In the genomic region with DNA sequence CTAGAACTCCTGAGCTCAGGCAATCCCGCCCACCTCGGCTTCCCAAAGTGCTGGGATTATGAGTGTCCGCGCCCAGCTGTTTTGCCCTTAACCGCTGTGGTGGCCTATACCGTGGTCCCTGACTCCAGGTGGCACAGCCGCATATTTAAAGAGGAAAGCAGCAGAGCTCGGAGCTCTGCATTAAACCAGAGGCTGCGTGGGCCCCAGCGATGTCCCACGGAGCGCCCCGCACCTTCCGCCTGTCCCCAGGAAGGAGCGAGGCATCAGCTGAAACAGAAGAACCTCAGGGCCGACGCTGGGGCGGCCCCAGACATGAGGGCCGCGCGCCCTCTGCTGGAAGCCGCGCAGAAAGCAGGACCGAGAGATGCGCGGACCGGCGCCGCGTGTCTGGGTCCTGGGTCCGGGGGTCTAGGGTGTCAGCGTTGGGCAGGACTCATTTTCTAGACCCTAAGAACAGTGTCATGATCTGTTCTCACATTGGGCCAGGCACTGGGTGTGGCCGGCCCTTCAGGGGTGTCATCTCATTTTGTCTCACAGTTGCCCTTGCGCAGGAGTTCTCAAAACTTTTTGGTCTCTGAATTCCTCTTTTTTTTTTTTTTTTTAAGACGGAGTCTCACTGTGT, we compare ENCODE assay signal across 8 cellular contexts. TPM values are rescaled to one million over a fixed set of nuclear protein-coding genes. Genes with fewer than 3 reads are reported as not detected.
DNase-seq lines count a peak whose midpoint lies in the region; FAIRE-seq and TF ChIP-seq lines count a peak whose summit lies in the region.

No MANE protein-coding gene starts in this region.

- H3K79me2 ChIP-seq in trophoblast cell (ENCODE audit: control insufficient read depth, insufficient read depth, low read length, poor library complexity): no peaks in the 10 kb centered on the region

- TF ChIP-seq CTCF in tibial artery (IDR thresholded peaks at IDR 0.05): peak; percentile 89 to 91
- no peak for TF ChIP-seq CTCF in osteocyte (IDR thresholded peaks at IDR 0.05)

- no peaks in the 10 kb centered on the region for H3K27me3 ChIP-seq in trophoblast cell (ENCODE audit: insufficient read depth, low read length)
- no peaks in the 10 kb centered on the region for H3K27me3 ChIP-seq in tibial artery

- H3K36me3 Mint-ChIP-seq in osteocyte (ENCODE audit: unreplicated experiment): no peaks in the 10 kb centered on the region

- no CpG with 5 or more reads among the region's 35 CpGs for WGBS in trophoblast cell (ENCODE audit: extremely low coverage, insufficient coverage, insufficient read length)

- no peak overlapping the region for H3K27ac Mint-ChIP-seq in osteocyte (ENCODE audit: unreplicated experiment)

- no peak overlapping the region for H3K4ac ChIP-seq in trophoblast cell (ENCODE audit: low read depth, low read length)

- H3K9ac ChIP-seq in trophoblast cell (ENCODE audit: low read length): no peak overlapping the region

- DNase-seq in EL (peak; percentile 62), SIG-M5 treated with dmso at 0.1 percent for 504 hours (lab: John Stamatoyannopoulos, UW; ENCODE audit: unreplicated experiment) (peak; percentile 66), frontal cortex (ENCODE audit: low spot score in 2 of 2) (peak; percentile 52 to 77), trophoblast cell (peak; percentile 44 to 83), tibial artery (peak in 1 of 2 donors; percentile 64), osteocyte (ENCODE audit: extremely low spot score, unreplicated experiment) (no peak)
- peak; percentile 58 for DNase-seq in activated effector memory CD4-positive, alpha-beta T cell treated with Interleukin-2 at 50 U/mL for 16 hours

- no peak overlapping the region for H4K91ac ChIP-seq in trophoblast cell (ENCODE audit: low read depth, low read length)

- intact Hi-C loops in tibial artery (cut with DNase I; ENCODE audit: low total_unique reads): loop anchor here (5.0 kb wide), 1 partner anchor 344 kb away; no protein-coding TSS in a partner anchor

- H4K12ac ChIP-seq in trophoblast cell (ENCODE audit: low read depth, low read length): no peak overlapping the region

- no peak overlapping the region for H2BK120ac ChIP-seq in trophoblast cell (ENCODE audit: insufficient read depth, low read length, poor library complexity)

- peak; percentile 92 for TF ChIP-seq RAD21 in Ishikawa (IDR thresholded peaks at IDR 0.05; ENCODE audit: low read depth)

- no peak for TF ChIP-seq EP300 in Ishikawa (IDR thresholded peaks at IDR 0.05; ENCODE audit: borderline replicate concordance)

- FAIRE-seq in frontal cortex (lab: Jason Lieb, UNC): no peak

- no peaks in the 10 kb centered on the region for H3K9me3 Mint-ChIP-seq in osteocyte (ENCODE audit: unreplicated experiment)

- H3K4me1 Mint-ChIP-seq in osteocyte (ENCODE audit: unreplicated experiment): peaks cover 2% of the 10 kb centered on the region

- H3K9me3 ChIP-seq in trophoblast cell (ENCODE audit: insufficient read depth, low read depth, low read length) (peaks cover 2% of the 10 kb centered on the region), tibial artery (no peaks in the 10 kb centered on the region)

- H2BK12ac ChIP-seq in trophoblast cell (ENCODE audit: low read length): no peak overlapping the region

- no peak overlapping the region for H3K18ac ChIP-seq in trophoblast cell (ENCODE audit: low read length)

- H2AK5ac ChIP-seq in trophoblast cell (ENCODE audit: low read length): no peak overlapping the region

- peak overlapping the region; percentile 56 for H2AFZ ChIP-seq in trophoblast cell (ENCODE audit: insufficient read depth, low read length, poor library complexity)

- H3K23ac ChIP-seq in trophoblast cell (ENCODE audit: low read length): no peak overlapping the region

- no peak overlapping the region for H2BK5ac ChIP-seq in trophoblast cell (ENCODE audit: low read depth, low read length, poor library complexity)

- no peak overlapping the region for H3K27ac ChIP-seq in trophoblast cell (ENCODE audit: low read depth, low read length)
- no peak overlapping the region for H3K27ac ChIP-seq in tibial artery

- H3K36me3 ChIP-seq in trophoblast cell (ENCODE audit: control insufficient read depth in 1 of 2, insufficient read depth in 2 of 2, low read length in 2 of 2): no peaks in the 10 kb centered on the region
- no peaks in the 10 kb centered on the region for H3K36me3 ChIP-seq in tibial artery

- H3K4me1 ChIP-seq in trophoblast cell (ENCODE audit: control insufficient read depth in 1 of 2, insufficient read depth in 2 of 2, low read length in 2 of 2) (peaks cover 2 to 3% of the 10 kb centered on the region in 2 experiments), tibial artery (peaks cover 0 to 4% (median 0%) of the 10 kb centered on the region in 4 donors)

- H3K27me3 Mint-ChIP-seq in osteocyte (ENCODE audit: unreplicated experiment): peaks cover 2% of the 10 kb centered on the region

- H3K4me2 ChIP-seq in trophoblast cell (ENCODE audit: low read length): no peak overlapping the region

- no peak overlapping the region for H4K8ac ChIP-seq in trophoblast cell (ENCODE audit: low read depth, low read length)

- H3K79me1 ChIP-seq in trophoblast cell (ENCODE audit: low read length): no peaks in the 10 kb centered on the region

- H3K4me3 ChIP-seq in trophoblast cell (ENCODE audit: low read depth, low read length) (no peak overlapping the region), tibial artery (peak overlapping the region in 1 of 2 donors; percentile 18)

- no peak overlapping the region for H3K14ac ChIP-seq in trophoblast cell (ENCODE audit: low read length)

- H3K4me3 Mint-ChIP-seq in osteocyte (ENCODE audit: unreplicated experiment): no peak overlapping the region

TF ChIP-seq in Ishikawa, 13 proteins besides CTCF, POLR2A, EP300 and RAD21:
- TF ChIP-seq, protein P1, sequence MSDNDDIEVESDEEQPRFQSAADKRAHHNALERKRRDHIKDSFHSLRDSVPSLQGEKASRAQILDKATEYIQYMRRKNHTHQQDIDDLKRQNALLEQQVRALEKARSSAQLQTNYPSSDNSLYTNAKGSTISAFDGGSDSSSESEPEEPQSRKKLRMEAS (IDR thresholded peaks at IDR 0.05): 0 out of 2 replicates have a peak, but pooled peaks have one; percentile 28
- TF ChIP-seq YY1 (IDR thresholded peaks at IDR 0.05; ENCODE audit: low read depth): no peak
- peak; percentile 27; the same call in 1 of the 2 replicates for TF ChIP-seq ZBTB7A (IDR thresholded peaks at IDR 0.05; ENCODE audit: low read depth)
- no peak for TF ChIP-seq CEBPB (IDR thresholded peaks at IDR 0.05)
- TF ChIP-seq, protein P2, sequence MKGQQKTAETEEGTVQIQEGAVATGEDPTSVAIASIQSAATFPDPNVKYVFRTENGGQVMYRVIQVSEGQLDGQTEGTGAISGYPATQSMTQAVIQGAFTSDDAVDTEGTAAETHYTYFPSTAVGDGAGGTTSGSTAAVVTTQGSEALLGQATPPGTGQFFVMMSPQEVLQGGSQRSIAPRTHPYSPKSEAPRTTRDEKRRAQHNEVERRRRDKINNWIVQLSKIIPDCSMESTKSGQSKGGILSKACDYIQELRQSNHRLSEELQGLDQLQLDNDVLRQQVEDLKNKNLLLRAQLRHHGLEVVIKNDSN (IDR thresholded peaks at IDR 0.05): no peak
- no peak for TF ChIP-seq CREB1 (IDR thresholded peaks at IDR 0.05; ENCODE audit: low read depth)
- TF ChIP-seq TCF12 (IDR thresholded peaks at IDR 0.05; ENCODE audit: low read depth): no peak
- TF ChIP-seq TEAD4 (IDR thresholded peaks at IDR 0.05): no peak
- TF ChIP-seq, protein P3, sequence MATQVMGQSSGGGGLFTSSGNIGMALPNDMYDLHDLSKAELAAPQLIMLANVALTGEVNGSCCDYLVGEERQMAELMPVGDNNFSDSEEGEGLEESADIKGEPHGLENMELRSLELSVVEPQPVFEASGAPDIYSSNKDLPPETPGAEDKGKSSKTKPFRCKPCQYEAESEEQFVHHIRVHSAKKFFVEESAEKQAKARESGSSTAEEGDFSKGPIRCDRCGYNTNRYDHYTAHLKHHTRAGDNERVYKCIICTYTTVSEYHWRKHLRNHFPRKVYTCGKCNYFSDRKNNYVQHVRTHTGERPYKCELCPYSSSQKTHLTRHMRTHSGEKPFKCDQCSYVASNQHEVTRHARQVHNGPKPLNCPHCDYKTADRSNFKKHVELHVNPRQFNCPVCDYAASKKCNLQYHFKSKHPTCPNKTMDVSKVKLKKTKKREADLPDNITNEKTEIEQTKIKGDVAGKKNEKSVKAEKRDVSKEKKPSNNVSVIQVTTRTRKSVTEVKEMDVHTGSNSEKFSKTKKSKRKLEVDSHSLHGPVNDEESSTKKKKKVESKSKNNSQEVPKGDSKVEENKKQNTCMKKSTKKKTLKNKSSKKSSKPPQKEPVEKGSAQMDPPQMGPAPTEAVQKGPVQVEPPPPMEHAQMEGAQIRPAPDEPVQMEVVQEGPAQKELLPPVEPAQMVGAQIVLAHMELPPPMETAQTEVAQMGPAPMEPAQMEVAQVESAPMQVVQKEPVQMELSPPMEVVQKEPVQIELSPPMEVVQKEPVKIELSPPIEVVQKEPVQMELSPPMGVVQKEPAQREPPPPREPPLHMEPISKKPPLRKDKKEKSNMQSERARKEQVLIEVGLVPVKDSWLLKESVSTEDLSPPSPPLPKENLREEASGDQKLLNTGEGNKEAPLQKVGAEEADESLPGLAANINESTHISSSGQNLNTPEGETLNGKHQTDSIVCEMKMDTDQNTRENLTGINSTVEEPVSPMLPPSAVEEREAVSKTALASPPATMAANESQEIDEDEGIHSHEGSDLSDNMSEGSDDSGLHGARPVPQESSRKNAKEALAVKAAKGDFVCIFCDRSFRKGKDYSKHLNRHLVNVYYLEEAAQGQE (IDR thresholded peaks at IDR 0.05; ENCODE audit: low read depth): no peak
- TF ChIP-seq NFIC (IDR thresholded peaks at IDR 0.05): no peak
- TF ChIP-seq FOXM1 (IDR thresholded peaks at IDR 0.05; ENCODE audit: borderline replicate concordance, low read depth): no peak
- TF ChIP-seq TAF1 (IDR thresholded peaks at IDR 0.05; ENCODE audit: low read depth): no peak
- no peak for TF ChIP-seq EGR1 (IDR thresholded peaks at IDR 0.05)
TF ChIP-seq in Ishikawa: peak in this region for 2.

RNA-seq across cellular contexts. Expression of gene LAMC3, which starts 37.7 kb away (rescaled TPM):
- total RNA-seq in frontal cortex (2.4 TPM), osteocyte (0.68 and 1.0 TPM in 2 replicates)
- 0.17 and 0.25 TPM in 2 replicates for polyA plus RNA-seq in trophoblast cell (2013)

RNA-seq across cellular contexts. Expression of gene AIF1L, which starts 49.6 kb away (rescaled TPM):
- total RNA-seq in frontal cortex (16.3 TPM), osteocyte (26.3 and 31.1 TPM in 2 replicates)
- polyA plus RNA-seq in trophoblast cell (2013): 52.7 and 54.3 TPM in 2 replicates
